ENCODE assay signal across 2 cellular contexts in the genomic region with DNA sequence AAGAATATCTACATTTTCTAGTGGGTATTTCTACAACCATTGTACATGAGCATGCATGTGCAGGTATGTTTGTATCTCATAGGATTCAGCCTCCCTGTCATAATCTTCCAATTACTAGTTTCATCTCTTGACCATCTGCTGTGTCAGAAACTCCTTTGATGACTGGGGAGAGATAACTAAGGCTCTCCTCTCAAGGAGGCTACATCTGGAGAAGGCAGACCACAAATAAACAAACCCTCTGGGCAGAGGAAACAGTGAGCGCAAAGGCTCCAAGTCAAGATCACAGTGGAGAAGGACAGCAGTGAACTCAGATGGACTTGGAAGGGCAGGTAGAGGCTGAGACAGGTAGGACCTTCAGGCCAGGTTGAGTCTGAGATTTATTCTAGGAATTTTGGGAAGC.
TF ChIP-seq lines count a peak whose summit lies in the region.

No MANE protein-coding gene starts in this region.

TF ChIP-seq in IMR-90, 13 proteins besides CTCF, POLR2A, EP300 and RAD21:
- TF ChIP-seq CEBPB (IDR thresholded peaks at IDR 0.05; ENCODE audit: low read depth, low read length), result no peak
- TF ChIP-seq MXI1 (IDR thresholded peaks at IDR 0.05; ENCODE audit: borderline replicate concordance, low read depth, low read length), result no peak
- no peak for TF ChIP-seq NFE2L2 (IDR thresholded peaks at IDR 0.05; ENCODE audit: low read depth, low read length)
- TF ChIP-seq SMC3 (IDR thresholded peaks at IDR 0.05; ENCODE audit: low read depth, low read length), result no peak
- no peak for TF ChIP-seq BHLHE40 (IDR thresholded peaks at IDR 0.05; ENCODE audit: low read depth, low read length)
- no peak for TF ChIP-seq MAFK (IDR thresholded peaks at IDR 0.05; ENCODE audit: low read depth, low read length)
- TF ChIP-seq MAZ (IDR thresholded peaks at IDR 0.05; ENCODE audit: borderline replicate concordance, low read depth, low read length), result no peak
- no peak for TF ChIP-seq RCOR1 (IDR thresholded peaks at IDR 0.05; ENCODE audit: insufficient replicate concordance, low read length)
- no peak for TF ChIP-seq FOS (IDR thresholded peaks at IDR 0.05; ENCODE audit: low read depth, low read length)
- TF ChIP-seq, protein P1, sequence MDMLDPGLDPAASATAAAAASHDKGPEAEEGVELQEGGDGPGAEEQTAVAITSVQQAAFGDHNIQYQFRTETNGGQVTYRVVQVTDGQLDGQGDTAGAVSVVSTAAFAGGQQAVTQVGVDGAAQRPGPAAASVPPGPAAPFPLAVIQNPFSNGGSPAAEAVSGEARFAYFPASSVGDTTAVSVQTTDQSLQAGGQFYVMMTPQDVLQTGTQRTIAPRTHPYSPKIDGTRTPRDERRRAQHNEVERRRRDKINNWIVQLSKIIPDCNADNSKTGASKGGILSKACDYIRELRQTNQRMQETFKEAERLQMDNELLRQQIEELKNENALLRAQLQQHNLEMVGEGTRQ (IDR thresholded peaks at IDR 0.05; ENCODE audit: low read depth, low read length), result no peak
- TF ChIP-seq, protein P2, sequence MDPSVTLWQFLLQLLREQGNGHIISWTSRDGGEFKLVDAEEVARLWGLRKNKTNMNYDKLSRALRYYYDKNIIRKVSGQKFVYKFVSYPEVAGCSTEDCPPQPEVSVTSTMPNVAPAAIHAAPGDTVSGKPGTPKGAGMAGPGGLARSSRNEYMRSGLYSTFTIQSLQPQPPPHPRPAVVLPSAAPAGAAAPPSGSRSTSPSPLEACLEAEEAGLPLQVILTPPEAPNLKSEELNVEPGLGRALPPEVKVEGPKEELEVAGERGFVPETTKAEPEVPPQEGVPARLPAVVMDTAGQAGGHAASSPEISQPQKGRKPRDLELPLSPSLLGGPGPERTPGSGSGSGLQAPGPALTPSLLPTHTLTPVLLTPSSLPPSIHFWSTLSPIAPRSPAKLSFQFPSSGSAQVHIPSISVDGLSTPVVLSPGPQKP (IDR thresholded peaks at IDR 0.05; ENCODE audit: borderline replicate concordance, low read depth, low read length), result no peak
- TF ChIP-seq CHD1 (IDR thresholded peaks at IDR 0.05; ENCODE audit: low read depth, low read length), result no peak
- no peak for TF ChIP-seq RFX5 (IDR thresholded peaks at IDR 0.05; ENCODE audit: low read depth, low read length)
TF ChIP-seq in IMR-90: peak in this region for 0.

TF ChIP-seq in GM23338, 12 proteins besides CTCF, POLR2A, EP300 and RAD21:
- no peak for TF ChIP-seq EZH2 (IDR thresholded peaks at IDR 0.05; ENCODE audit: low read depth, unreplicated experiment)
- TF ChIP-seq EZH2phosphoT487 (IDR thresholded peaks at IDR 0.05; ENCODE audit: unreplicated experiment), result no peak
- no peak for TF ChIP-seq JUNB (IDR thresholded peaks at IDR 0.05; ENCODE audit: unreplicated experiment)
- TF ChIP-seq STAT1 (IDR thresholded peaks at IDR 0.05; ENCODE audit: unreplicated experiment), result no peak
- TF ChIP-seq NANOG (IDR thresholded peaks at IDR 0.05; ENCODE audit: borderline replicate concordance), result no peak
- TF ChIP-seq ZNF331 (CRISPR knock-in tag; IDR thresholded peaks at IDR 0.05; ENCODE audit: low read depth), result no peak
- TF ChIP-seq, protein P3, sequence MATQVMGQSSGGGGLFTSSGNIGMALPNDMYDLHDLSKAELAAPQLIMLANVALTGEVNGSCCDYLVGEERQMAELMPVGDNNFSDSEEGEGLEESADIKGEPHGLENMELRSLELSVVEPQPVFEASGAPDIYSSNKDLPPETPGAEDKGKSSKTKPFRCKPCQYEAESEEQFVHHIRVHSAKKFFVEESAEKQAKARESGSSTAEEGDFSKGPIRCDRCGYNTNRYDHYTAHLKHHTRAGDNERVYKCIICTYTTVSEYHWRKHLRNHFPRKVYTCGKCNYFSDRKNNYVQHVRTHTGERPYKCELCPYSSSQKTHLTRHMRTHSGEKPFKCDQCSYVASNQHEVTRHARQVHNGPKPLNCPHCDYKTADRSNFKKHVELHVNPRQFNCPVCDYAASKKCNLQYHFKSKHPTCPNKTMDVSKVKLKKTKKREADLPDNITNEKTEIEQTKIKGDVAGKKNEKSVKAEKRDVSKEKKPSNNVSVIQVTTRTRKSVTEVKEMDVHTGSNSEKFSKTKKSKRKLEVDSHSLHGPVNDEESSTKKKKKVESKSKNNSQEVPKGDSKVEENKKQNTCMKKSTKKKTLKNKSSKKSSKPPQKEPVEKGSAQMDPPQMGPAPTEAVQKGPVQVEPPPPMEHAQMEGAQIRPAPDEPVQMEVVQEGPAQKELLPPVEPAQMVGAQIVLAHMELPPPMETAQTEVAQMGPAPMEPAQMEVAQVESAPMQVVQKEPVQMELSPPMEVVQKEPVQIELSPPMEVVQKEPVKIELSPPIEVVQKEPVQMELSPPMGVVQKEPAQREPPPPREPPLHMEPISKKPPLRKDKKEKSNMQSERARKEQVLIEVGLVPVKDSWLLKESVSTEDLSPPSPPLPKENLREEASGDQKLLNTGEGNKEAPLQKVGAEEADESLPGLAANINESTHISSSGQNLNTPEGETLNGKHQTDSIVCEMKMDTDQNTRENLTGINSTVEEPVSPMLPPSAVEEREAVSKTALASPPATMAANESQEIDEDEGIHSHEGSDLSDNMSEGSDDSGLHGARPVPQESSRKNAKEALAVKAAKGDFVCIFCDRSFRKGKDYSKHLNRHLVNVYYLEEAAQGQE (IDR thresholded peaks at IDR 0.05; ENCODE audit: unreplicated experiment), result no peak
- no peak for TF ChIP-seq ZNF114 (CRISPR knock-in tag; IDR thresholded peaks at IDR 0.05)
- TF ChIP-seq, protein P4, sequence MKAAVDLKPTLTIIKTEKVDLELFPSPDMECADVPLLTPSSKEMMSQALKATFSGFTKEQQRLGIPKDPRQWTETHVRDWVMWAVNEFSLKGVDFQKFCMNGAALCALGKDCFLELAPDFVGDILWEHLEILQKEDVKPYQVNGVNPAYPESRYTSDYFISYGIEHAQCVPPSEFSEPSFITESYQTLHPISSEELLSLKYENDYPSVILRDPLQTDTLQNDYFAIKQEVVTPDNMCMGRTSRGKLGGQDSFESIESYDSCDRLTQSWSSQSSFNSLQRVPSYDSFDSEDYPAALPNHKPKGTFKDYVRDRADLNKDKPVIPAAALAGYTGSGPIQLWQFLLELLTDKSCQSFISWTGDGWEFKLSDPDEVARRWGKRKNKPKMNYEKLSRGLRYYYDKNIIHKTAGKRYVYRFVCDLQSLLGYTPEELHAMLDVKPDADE (IDR thresholded peaks at IDR 0.05), result no peak
- TF ChIP-seq, protein P5, sequence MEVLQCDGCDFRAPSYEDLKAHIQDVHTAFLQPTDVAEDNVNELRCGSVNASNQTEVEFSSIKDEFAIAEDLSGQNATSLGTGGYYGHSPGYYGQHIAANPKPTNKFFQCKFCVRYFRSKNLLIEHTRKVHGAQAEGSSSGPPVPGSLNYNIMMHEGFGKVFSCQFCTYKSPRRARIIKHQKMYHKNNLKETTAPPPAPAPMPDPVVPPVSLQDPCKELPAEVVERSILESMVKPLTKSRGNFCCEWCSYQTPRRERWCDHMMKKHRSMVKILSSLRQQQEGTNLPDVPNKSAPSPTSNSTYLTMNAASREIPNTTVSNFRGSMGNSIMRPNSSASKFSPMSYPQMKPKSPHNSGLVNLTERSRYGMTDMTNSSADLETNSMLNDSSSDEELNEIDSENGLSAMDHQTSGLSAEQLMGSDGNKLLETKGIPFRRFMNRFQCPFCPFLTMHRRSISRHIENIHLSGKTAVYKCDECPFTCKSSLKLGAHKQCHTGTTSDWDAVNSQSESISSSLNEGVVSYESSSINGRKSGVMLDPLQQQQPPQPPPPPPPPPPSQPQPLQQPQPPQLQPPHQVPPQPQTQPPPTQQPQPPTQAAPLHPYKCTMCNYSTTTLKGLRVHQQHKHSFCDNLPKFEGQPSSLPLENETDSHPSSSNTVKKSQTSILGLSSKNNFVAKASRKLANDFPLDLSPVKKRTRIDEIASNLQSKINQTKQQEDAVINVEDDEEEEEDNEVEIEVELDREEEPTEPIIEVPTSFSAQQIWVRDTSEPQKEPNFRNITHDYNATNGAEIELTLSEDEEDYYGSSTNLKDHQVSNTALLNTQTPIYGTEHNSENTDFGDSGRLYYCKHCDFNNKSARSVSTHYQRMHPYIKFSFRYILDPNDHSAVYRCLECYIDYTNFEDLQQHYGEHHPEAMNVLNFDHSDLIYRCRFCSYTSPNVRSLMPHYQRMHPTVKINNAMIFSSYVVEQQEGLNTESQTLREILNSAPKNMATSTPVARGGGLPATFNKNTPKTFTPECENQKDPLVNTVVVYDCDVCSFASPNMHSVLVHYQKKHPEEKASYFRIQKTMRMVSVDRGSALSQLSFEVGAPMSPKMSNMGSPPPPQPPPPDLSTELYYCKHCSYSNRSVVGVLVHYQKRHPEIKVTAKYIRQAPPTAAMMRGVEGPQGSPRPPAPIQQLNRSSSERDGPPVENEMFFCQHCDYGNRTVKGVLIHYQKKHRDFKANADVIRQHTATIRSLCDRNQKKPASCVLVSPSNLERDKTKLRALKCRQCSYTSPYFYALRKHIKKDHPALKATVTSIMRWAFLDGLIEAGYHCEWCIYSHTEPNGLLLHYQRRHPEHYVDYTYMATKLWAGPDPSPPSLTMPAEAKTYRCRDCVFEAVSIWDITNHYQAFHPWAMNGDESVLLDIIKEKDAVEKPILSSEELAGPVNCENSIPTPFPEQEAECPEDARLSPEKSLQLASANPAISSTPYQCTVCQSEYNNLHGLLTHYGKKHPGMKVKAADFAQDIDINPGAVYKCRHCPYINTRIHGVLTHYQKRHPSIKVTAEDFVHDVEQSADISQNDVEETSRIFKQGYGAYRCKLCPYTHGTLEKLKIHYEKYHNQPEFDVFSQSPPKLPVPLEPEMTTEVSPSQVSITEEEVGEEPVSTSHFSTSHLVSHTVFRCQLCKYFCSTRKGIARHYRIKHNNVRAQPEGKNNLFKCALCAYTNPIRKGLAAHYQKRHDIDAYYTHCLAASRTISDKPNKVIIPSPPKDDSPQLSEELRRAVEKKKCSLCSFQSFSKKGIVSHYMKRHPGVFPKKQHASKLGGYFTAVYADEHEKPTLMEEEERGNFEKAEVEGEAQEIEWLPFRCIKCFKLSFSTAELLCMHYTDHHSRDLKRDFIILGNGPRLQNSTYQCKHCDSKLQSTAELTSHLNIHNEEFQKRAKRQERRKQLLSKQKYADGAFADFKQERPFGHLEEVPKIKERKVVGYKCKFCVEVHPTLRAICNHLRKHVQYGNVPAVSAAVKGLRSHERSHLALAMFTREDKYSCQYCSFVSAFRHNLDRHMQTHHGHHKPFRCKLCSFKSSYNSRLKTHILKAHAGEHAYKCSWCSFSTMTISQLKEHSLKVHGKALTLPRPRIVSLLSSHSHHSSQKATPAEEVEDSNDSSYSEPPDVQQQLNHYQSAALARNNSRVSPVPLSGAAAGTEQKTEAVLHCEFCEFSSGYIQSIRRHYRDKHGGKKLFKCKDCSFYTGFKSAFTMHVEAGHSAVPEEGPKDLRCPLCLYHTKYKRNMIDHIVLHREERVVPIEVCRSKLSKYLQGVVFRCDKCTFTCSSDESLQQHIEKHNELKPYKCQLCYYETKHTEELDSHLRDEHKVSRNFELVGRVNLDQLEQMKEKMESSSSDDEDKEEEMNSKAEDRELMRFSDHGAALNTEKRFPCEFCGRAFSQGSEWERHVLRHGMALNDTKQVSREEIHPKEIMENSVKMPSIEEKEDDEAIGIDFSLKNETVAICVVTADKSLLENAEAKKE (CRISPR knock-in tag; IDR thresholded peaks at IDR 0.05), result no peak
- TF ChIP-seq CREB1 (CRISPR knock-in tag; IDR thresholded peaks at IDR 0.05; ENCODE audit: low read depth), result no peak
- TF ChIP-seq POLR2AphosphoS5 (IDR thresholded peaks at IDR 0.05; ENCODE audit: low read depth), result no peak
